ENCODE assay signal across 9 cellular contexts in genomic region chr2:65554765-65555561, GRCh38.
DNase-seq lines count a peak whose midpoint lies in the region; ATAC-seq, FAIRE-seq and TF ChIP-seq lines count a peak whose summit lies in the region.
"Had no signal": no experiment of that assay in that cellular context is flagged by ENCODE, and none has a peak within 500 bp of the region (broad histone marks: within the 10 kb centered on the region; RNA-seq: fewer than 3 reads in every experiment).

No MANE protein-coding gene starts in this region.

- no peaks in the 10 kb centered on the region for H3K36me3 ChIP-seq in GM12878 (ENCODE audit: control insufficient read depth in 2 of 2, insufficient read depth in 2 of 2, low read length in 1 of 2)

- H3K4me3 ChIP-seq in GM12878 (no peak overlapping the region), coronary artery (no peak overlapping the region)

- DNase-seq in Daoy (ENCODE audit: low read depth) = peak; percentile 37
- peak; percentile 66 for DNase-seq in HK-2 (ENCODE audit: unreplicated experiment)
- DNase-seq in GM12878 (ENCODE audit: low read depth, low spot score) = peak; percentile 42
- no peak for DNase-seq in nephron progenitor cell
- DNase-seq in coronary artery (ENCODE audit: low spot score) = no peak
- no peak for DNase-seq in stimulated activated naive CD4-positive, alpha-beta T cell treated with Interleukin-2 at 50 U/mL for 16 hours (lab: John Stamatoyannopoulos, UW)
- no peak for DNase-seq in OCI-M2 (lab: John Stamatoyannopoulos, UW; ENCODE audit: unreplicated experiment)

- FAIRE-seq in GM12878 (lab: Jason Lieb, UNC) = no peak

- no peaks in the 10 kb centered on the region for H3K9me3 Mint-ChIP-seq in nephron progenitor cell
- H3K9me3 Mint-ChIP-seq: central memory CD8-positive, alpha-beta T cell had no signal

- peaks cover 14% of the 10 kb centered on the region for H3K4me1 ChIP-seq in GM12878 (ENCODE audit: control insufficient read depth, insufficient read depth, low read length)

- no peak for TF ChIP-seq CTCF in GM12878 (IDR thresholded peaks at IDR 0.05 in 2 of 3, conservative IDR thresholded peaks at IDR 0.05 in 1 of 3; ENCODE audit: control insufficient read depth in 2 of 3, extremely low read depth in 1 of 3, insufficient read depth in 1 of 3, low read depth in 3 of 3, low read length in 3 of 3)
- TF ChIP-seq CTCF in nephron progenitor cell (IDR thresholded peaks at IDR 0.05) = no peak
- no peak for TF ChIP-seq CTCF in coronary artery (IDR thresholded peaks at IDR 0.05)

- H3K9me3 ChIP-seq in GM12878 (replicated peaks; ENCODE audit: control insufficient read depth, insufficient read depth, low read length) = no peaks in the 10 kb centered on the region

- no peaks in the 10 kb centered on the region; a peak in 1 of 4 replicates for H3K27me3 ChIP-seq in GM12878 (replicated peaks in 1 of 2; ENCODE audit: control insufficient read depth in 2 of 2, insufficient read depth in 2 of 2, low read length in 1 of 2)

- peaks cover 30% of the 10 kb centered on the region for H3K27me3 Mint-ChIP-seq in nephron progenitor cell (ENCODE audit: low read depth, poor library complexity)

- RAD21 ChIA-PET in GM12878 (lab: Charles Lee; ENCODE audit: unreplicated experiment) = interaction anchor here (0.9 kb wide), 1 partner anchor 130 kb away, joined by 3 read pairs; no protein-coding TSS in a partner anchor

- no peak for TF ChIP-seq EP300 in GM12878 (IDR thresholded peaks at IDR 0.05; ENCODE audit: borderline replicate concordance in 1 of 2, control insufficient read depth in 1 of 2, low read depth in 2 of 2, low read length in 2 of 2)

- H2AFZ ChIP-seq in GM12878 (ENCODE audit: control insufficient read depth, low read depth, low read length) = no peak overlapping the region

- H3K4me2 ChIP-seq in GM12878 (ENCODE audit: control insufficient read depth, insufficient read depth) = peak overlapping the region; percentile 27; the same call in 1 of the 2 replicates

- no peak for TF ChIP-seq POLR2A in GM12878 (IDR thresholded peaks at IDR 0.05; ENCODE audit: low read depth, low read length)

- SMC1A ChIA-PET in GM12878 (lab: Charles Lee; ENCODE audit: uncharacterized antibody, unreplicated experiment) = interaction anchor here (0.6 to 2.4 kb wide), 6 partner anchors 51 to 290 kb away, joined by 3 to 6 read pairs (median 3); no protein-coding TSS in a partner anchor

- ATAC-seq in GM19452 (IDR thresholded peaks at IDR 0.05; ENCODE audit: unreplicated experiment) (peak; percentile 80), GM12878 (peak; percentile 83)

- no peaks in the 10 kb centered on the region for H3K36me3 Mint-ChIP-seq in nephron progenitor cell (ENCODE audit: low read depth)

- H3K4me1 Mint-ChIP-seq in nephron progenitor cell = peaks cover 26% of the 10 kb centered on the region

- no peaks in the 10 kb centered on the region for H3K79me2 ChIP-seq in GM12878 (ENCODE audit: control insufficient read depth, insufficient read depth, low read length)

- in situ Hi-C loops in GM12878 (cut with MboI) = loop anchor here (25.0 kb wide), 1 partner anchor 643 kb away; no protein-coding TSS in a partner anchor

- CTCF ChIA-PET in GM12878 (lab: Yijun Ruan, JAX) = interaction anchor here (0.5 to 1.0 kb wide), 2 partner anchors 290 to 384 kb away, joined by 3 to 5 read pairs; no protein-coding TSS in a partner anchor

- intact Hi-C loops in GM12878 (cut with micrococcal nuclease; ENCODE audit: unreplicated experiment) = loop anchor here (5.0 kb wide), 2 partner anchors 163 to 493 kb away; no protein-coding TSS in a partner anchor

- no peak overlapping the region for H3K27ac Mint-ChIP-seq in nephron progenitor cell

- WGBS in GM12878 (ENCODE audit: insufficient coverage, insufficient replicate concordance, low lambda C conversion rate, missing lambda C conversion rate) = 0% methylated on average over 8 of the region's 8 CpGs

- POLR2A ChIA-PET in GM12878 (lab: Charles Lee) = interaction anchor here (0.7 kb wide), 1 partner anchor 105 kb away, joined by 5 read pairs; no protein-coding TSS in a partner anchor

- no TSS peak for BruUV-seq in GM12878 (replicated peaks; lab: Mats Ljungman, UMichigan)

- H4K20me1 ChIP-seq in GM12878 (ENCODE audit: control insufficient read depth, insufficient read depth) = no peaks in the 10 kb centered on the region

- no peak overlapping the region for H3K4me3 Mint-ChIP-seq in nephron progenitor cell
- H3K4me3 Mint-ChIP-seq: central memory CD8-positive, alpha-beta T cell had no signal

- H3K9ac ChIP-seq in GM12878 (ENCODE audit: control insufficient read depth, insufficient read depth, low read length) = no peak overlapping the region

- no peak overlapping the region for H3K27ac ChIP-seq in GM12878 (ENCODE audit: control insufficient read depth, insufficient read depth)
- no peak overlapping the region for H3K27ac ChIP-seq in coronary artery

- no peak for TF ChIP-seq RAD21 in GM12878 (IDR thresholded peaks at IDR 0.05; ENCODE audit: insufficient read depth, low read depth, low read length)

TF ChIP-seq in GM12878, 131 proteins besides CTCF, POLR2A, EP300 and RAD21 (continues in another document):
- TF ChIP-seq BHLHE40 (IDR thresholded peaks at IDR 0.05; ENCODE audit: borderline replicate concordance in 1 of 2, low read depth in 2 of 2, low read length in 1 of 2) (0 out of 4 replicates have a peak, but pooled peaks of 1 of the 2 experiments have one; percentile 19), MYB (IDR thresholded peaks at IDR 0.05; ENCODE audit: borderline replicate concordance, low read depth, low read length) (no peak), ZNF274 (IDR thresholded peaks at IDR 0.05; ENCODE audit: insufficient read depth, insufficient read length) (no peak), SMARCA5 (IDR thresholded peaks at IDR 0.05) (no peak), CBFB (IDR thresholded peaks at IDR 0.05; ENCODE audit: low read depth) (no peak), RCOR1 (conservative IDR thresholded peaks at IDR 0.05; ENCODE audit: low read depth, low read length) (no peak), NFIC (IDR thresholded peaks at IDR 0.05; ENCODE audit: low read depth, low read length) (no peak), IKZF1 (conservative IDR thresholded peaks at IDR 0.05) (peak; percentile 56; the same call in 1 of the 2 replicates), NR2C1 (IDR thresholded peaks at IDR 0.05) (no peak), SREBF1 (IDR thresholded peaks at IDR 0.05; ENCODE audit: low read length) (no peak), REST (IDR thresholded peaks at IDR 0.05; ENCODE audit: low read depth, low read length) (no peak), SIX5 (IDR thresholded peaks at IDR 0.05; ENCODE audit: low read depth, low read length, severe bottlenecking) (no peak), BACH1 (IDR thresholded peaks at IDR 0.05; ENCODE audit: borderline replicate concordance) (no peak), SKIL (IDR thresholded peaks at IDR 0.05; ENCODE audit: low read depth, poor library complexity, severe bottlenecking) (no peak), IRF5 (IDR thresholded peaks at IDR 0.05; ENCODE audit: borderline replicate concordance) (no peak), ZNF622 (IDR thresholded peaks at IDR 0.05) (no peak)

Comparison
In these comparisons a context has a peak if more than half of its experiments do, and no peak if none do; other contexts are left out.
1. DNase-seq: peak in Daoy (single experiment), HK-2 (single experiment) and GM12878 (single experiment); none in nephron progenitor cell (single experiment), coronary artery (single experiment), stimulated activated naive CD4-positive, alpha-beta T cell treated with Interleukin-2 at 50 U/mL for 16 hours (single experiment) and OCI-M2 (single experiment).